Comparison of ENCODE assay signal across 8 cellular contexts in genomic region chr7:130071701-130072622, GRCh38. TPM values are rescaled to one million over a fixed set of nuclear protein-coding genes. Genes with fewer than 3 reads are reported as not detected.
DNase-seq lines count a peak whose midpoint lies in the region; ATAC-seq lines count a peak whose summit lies in the region.

No MANE protein-coding gene starts in this region.

- peak; percentile 95 for DNase-seq in G401 (ENCODE audit: low spot score)
- DNase-seq in NCI-H526 (lab: John Stamatoyannopoulos, UW): peak; percentile 86 to 93
- peak; percentile 40 to 44 for DNase-seq in activated CD4-positive, alpha-beta T cell treated with anti-CD3 and anti-CD28 coated beads, Interleukin-2, amount 50 U/mL, for 4 hours
- DNase-seq in effector memory CD8-positive, alpha-beta T cell: peak; percentile 53 to 65 (median 59)
- DNase-seq in medulla oblongata (ENCODE audit: extremely low spot score): peak; percentile 96
- peak; percentile 43 for DNase-seq in stimulated activated CD8-positive, alpha-beta memory T cell treated with anti-CD3 and anti-CD28 coated beads, Interleukin-12 subunit alpha, Interleukin-12 subunit beta, amount 100 ng/mL, for 1 hour (ENCODE audit: low read depth)

- H3K27ac Mint-ChIP-seq in effector memory CD8-positive, alpha-beta T cell: no peak overlapping the region

- peak overlapping the region; percentile 81 to 86 for H3K4me3 Mint-ChIP-seq in effector memory CD8-positive, alpha-beta T cell

- no peaks in the 10 kb centered on the region for H3K9me3 Mint-ChIP-seq in effector memory CD8-positive, alpha-beta T cell

- in situ Hi-C loops in G401 (cut with HindIII; ENCODE audit: low sequenced_read_pairs): no loop called here

- peaks cover 8% of the 10 kb centered on the region for H3K36me3 Mint-ChIP-seq in effector memory CD8-positive, alpha-beta T cell (ENCODE audit: insufficient read depth)

- peaks cover 33 to 51% of the 10 kb centered on the region in 2 donors for H3K4me1 Mint-ChIP-seq in effector memory CD8-positive, alpha-beta T cell (ENCODE audit: low read depth in 2 of 2)

- peaks cover 0 to 5% of the 10 kb centered on the region in 2 donors for H3K27me3 Mint-ChIP-seq in effector memory CD8-positive, alpha-beta T cell

- ATAC-seq in HG03469 (IDR thresholded peaks at IDR 0.05; ENCODE audit: unreplicated experiment) (peak; percentile 33), HG02852 (IDR thresholded peaks at IDR 0.05; ENCODE audit: unreplicated experiment) (no peak)
- peak; percentile 33 for ATAC-seq in effector memory CD8-positive, alpha-beta T cell (replicated peaks)

RNA-seq across cellular contexts. Expression of gene KLHDC10, which starts 1.6 kb away (rescaled TPM):
- total RNA-seq in G401 (2014; rRNA removed; shearing (Covaris generic)): 9.2 and 23.5 TPM in 2 replicates

RNA-seq across cellular contexts. Expression of gene ZC3HC1, which starts 20.8 kb away (rescaled TPM):
- 31.8 and 49.0 TPM in 2 replicates for total RNA-seq in G401 (2014; rRNA removed; shearing (Covaris generic))

Comparison
In these comparisons a context has a peak if more than half of its experiments do, and no peak if none do; other contexts are left out.
1. DNase-seq: peak in every context shown above with its lines; median percentile 96 in medulla oblongata; 95 in G401; 90 in NCI-H526; 59 in effector memory CD8-positive, alpha-beta T cell; 43 in stimulated activated CD8-positive, alpha-beta memory T cell treated with anti-CD3 and anti-CD28 coated beads, Interleukin-12 subunit alpha, Interleukin-12 subunit beta, amount 100 ng/mL, for 1 hour; 42 in activated CD4-positive, alpha-beta T cell treated with anti-CD3 and anti-CD28 coated beads, Interleukin-2, amount 50 U/mL, for 4 hours.